24 cellular contexts compared by ENCODE assay signal in genomic region chr12:23927907-23928306, GRCh38. TPM values are rescaled to one million over a fixed set of nuclear protein-coding genes. Genes with fewer than 3 reads are reported as not detected.
"Had no signal": no experiment of that assay in that cellular context is flagged by ENCODE, and none has a peak within 500 bp of the region (broad histone marks: within the 10 kb centered on the region; RNA-seq: fewer than 3 reads in every experiment).

No MANE protein-coding gene starts in this region.

- H3K27me3 ChIP-seq: gastrocnemius medialis, right atrium auricular region, suprapubic skin, transverse colon, upper lobe of right lung, vagina had no signal

- H3K4me2 ChIP-seq: smooth muscle cell had no signal

- ATAC-seq: effector memory CD8-positive, alpha-beta T cell; gastrocnemius medialis; left lobe of liver; naive thymus-derived CD4-positive, alpha-beta T cell; stimulated activated naive CD8-positive, alpha-beta T cell treated with anti-CD3 and anti-CD28 coated beads, Interleukin-15, amount 100 ng/mL, for 72 hours; upper lobe of right lung had no signal

- H3K4me1 ChIP-seq: gastrocnemius medialis, prostate gland, right atrium auricular region, suprapubic skin, transverse colon, upper lobe of right lung, vagina had no signal

- H3K4me3 ChIP-seq: gastrocnemius medialis, lung, prostate gland, right atrium auricular region, smooth muscle cell, suprapubic skin, transverse colon, upper lobe of right lung, vagina had no signal

- H3K9me3 ChIP-seq: gastrocnemius medialis, prostate gland, suprapubic skin, transverse colon, upper lobe of right lung, vagina had no signal

- DNase-seq: cortex of kidney; effector memory CD8-positive, alpha-beta T cell; gastrocnemius medialis; head of caudate nucleus; kidney; mesenchymal stem cell; midbrain; naive thymus-derived CD4-positive, alpha-beta T cell; nucleus accumbens; stimulated activated CD4-positive, alpha-beta T cell treated with anti-CD3 and anti-CD28 coated beads, Interleukin-12 subunit alpha, Interleukin-12 subunit beta, amount 100 ng/mL, for 4 hours; stimulated activated CD4-positive, alpha-beta T cell treated with anti-CD3 and anti-CD28 coated beads, Interleukin-1b, Interleukin-23, amount 100 ng/mL, for 48 hours; stimulated activated CD4-positive, alpha-beta T cell treated with anti-CD3 and anti-CD28 coated beads, Interleukin-4, amount 100 ng/mL, for 1 hour; stimulated activated CD8-positive, alpha-beta memory T cell treated with anti-CD3 and anti-CD28 coated beads, Interleukin-4, amount 100 ng/mL, for 48 hours; stimulated activated naive CD4-positive, alpha-beta T cell; stimulated activated naive CD8-positive, alpha-beta T cell treated with anti-CD3 and anti-CD28 coated beads, Interleukin-15, amount 100 ng/mL, for 72 hours; transverse colon; upper lobe of right lung had no signal

- H3K27ac ChIP-seq: gastrocnemius medialis, prostate gland, right atrium auricular region, suprapubic skin, transverse colon, upper lobe of right lung, vagina had no signal

- H3K36me3 ChIP-seq: gastrocnemius medialis, prostate gland, right atrium auricular region, suprapubic skin, transverse colon, upper lobe of right lung, vagina had no signal

RNA-seq across cellular contexts. Expression of gene SOX5, which starts 21.6 kb away (rescaled TPM):
- polyA plus RNA-seq: naive thymus-derived CD4-positive, alpha-beta T cell had no signal
